In genomic region chr3:69426291-69426690, GRCh38 we compare ENCODE assay signal across 1 cellular context.
TF ChIP-seq lines count a peak whose summit lies in the region.

No MANE protein-coding gene starts in this region.

TF ChIP-seq in GM23338, 12 proteins besides CTCF, POLR2A, EP300 and RAD21 (continued from another document):
- TF ChIP-seq ZNF462 (CRISPR knock-in tag; IDR thresholded peaks at IDR 0.05) (no peak), POLR2AphosphoS5 (IDR thresholded peaks at IDR 0.05; ENCODE audit: low read depth) (no peak), CREB1 (CRISPR knock-in tag; IDR thresholded peaks at IDR 0.05; ENCODE audit: low read depth) (no peak), ZNF114 (CRISPR knock-in tag; IDR thresholded peaks at IDR 0.05) (no peak), JUNB (IDR thresholded peaks at IDR 0.05; ENCODE audit: unreplicated experiment) (no peak), STAT1 (IDR thresholded peaks at IDR 0.05; ENCODE audit: unreplicated experiment) (no peak)
